Comparison of ENCODE assay signal across 2 cellular contexts in the genomic region with DNA sequence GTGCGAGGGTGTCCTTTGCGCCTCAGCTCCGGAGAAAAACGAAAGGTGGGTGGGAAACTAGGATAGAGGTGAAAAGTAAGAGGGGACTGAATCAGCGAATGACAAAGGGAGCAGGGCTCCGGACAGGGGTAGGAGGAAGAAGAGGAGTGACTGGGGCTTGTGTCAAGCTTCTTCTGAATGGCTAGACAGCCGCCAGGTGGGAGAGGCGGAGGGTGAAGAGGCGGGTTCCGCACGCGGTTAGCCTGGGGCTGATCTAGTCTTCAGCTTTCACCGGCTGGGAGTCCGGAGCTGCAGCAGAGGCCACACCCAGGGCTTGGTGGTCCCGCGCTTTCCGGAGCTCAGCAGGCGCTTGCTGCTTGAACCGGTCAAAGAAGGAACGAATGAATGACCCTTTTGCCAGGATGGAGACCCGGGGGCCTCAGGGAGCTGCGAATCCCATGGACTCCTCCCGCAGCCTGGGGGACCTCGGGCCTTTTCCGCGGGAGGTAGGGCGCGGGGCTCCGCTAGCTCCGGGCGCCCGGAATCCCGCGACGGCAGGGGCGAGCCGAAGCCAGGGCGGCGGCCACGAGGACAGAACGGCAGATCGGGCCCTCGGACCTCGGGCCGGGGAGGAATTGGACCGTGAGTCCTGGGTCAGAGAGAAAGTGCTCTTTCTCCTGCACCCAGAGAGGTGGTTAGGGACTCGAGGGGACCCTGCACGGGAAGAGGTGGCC.
A peak's percentile ranks its signal among the peaks of the same experiment; 100 is the strongest.
TF ChIP-seq lines count a peak whose summit lies in the region.

A gene (plus strand): TSS at position 256 of the 713 bp plus-strand sequence. CDS start 125 bp downstream, at position 381.

TF ChIP-seq in A549, 52 proteins besides CTCF, POLR2A, EP300 and RAD21 (continued from another document):
- TF ChIP-seq, protein P1, sequence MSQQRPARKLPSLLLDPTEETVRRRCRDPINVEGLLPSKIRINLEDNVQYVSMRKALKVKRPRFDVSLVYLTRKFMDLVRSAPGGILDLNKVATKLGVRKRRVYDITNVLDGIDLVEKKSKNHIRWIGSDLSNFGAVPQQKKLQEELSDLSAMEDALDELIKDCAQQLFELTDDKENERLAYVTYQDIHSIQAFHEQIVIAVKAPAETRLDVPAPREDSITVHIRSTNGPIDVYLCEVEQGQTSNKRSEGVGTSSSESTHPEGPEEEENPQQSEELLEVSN (IDR thresholded peaks at IDR 0.05; ENCODE audit: borderline replicate concordance, low read depth) = peak; percentile 78; the same call in 1 of the 2 replicates
- TF ChIP-seq JUN (IDR thresholded peaks at IDR 0.05) = peak; percentile 45 to 66; a peak in 2 of 5 replicates
- TF ChIP-seq, protein P2, sequence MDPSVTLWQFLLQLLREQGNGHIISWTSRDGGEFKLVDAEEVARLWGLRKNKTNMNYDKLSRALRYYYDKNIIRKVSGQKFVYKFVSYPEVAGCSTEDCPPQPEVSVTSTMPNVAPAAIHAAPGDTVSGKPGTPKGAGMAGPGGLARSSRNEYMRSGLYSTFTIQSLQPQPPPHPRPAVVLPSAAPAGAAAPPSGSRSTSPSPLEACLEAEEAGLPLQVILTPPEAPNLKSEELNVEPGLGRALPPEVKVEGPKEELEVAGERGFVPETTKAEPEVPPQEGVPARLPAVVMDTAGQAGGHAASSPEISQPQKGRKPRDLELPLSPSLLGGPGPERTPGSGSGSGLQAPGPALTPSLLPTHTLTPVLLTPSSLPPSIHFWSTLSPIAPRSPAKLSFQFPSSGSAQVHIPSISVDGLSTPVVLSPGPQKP (IDR thresholded peaks at IDR 0.05; ENCODE audit: low read depth, low read length) = no peak
- TF ChIP-seq FOXS1 (CRISPR knock-in tag; IDR thresholded peaks at IDR 0.05) = no peak
- TF ChIP-seq HDAC2 (IDR thresholded peaks at IDR 0.05) = no peak
- no peak for TF ChIP-seq ZC3H11A (IDR thresholded peaks at IDR 0.05)
- no peak for TF ChIP-seq JUNB (IDR thresholded peaks at IDR 0.05)
- TF ChIP-seq ZNF302 (CRISPR knock-in tag; IDR thresholded peaks at IDR 0.05) = no peak
- TF ChIP-seq POLR2AphosphoS2 (conservative IDR thresholded peaks at IDR 0.05; ENCODE audit: low read length) = no peak
- TF ChIP-seq, protein P3, sequence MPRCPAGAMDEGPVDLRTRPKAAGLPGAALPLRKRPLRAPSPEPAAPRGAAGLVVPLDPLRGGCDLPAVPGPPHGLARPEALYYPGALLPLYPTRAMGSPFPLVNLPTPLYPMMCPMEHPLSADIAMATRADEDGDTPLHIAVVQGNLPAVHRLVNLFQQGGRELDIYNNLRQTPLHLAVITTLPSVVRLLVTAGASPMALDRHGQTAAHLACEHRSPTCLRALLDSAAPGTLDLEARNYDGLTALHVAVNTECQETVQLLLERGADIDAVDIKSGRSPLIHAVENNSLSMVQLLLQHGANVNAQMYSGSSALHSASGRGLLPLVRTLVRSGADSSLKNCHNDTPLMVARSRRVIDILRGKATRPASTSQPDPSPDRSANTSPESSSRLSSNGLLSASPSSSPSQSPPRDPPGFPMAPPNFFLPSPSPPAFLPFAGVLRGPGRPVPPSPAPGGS (IDR thresholded peaks at IDR 0.05) = 0 out of 3 replicates have a peak, but pooled peaks have one; percentile 37

TF ChIP-seq in GM12878, 131 proteins besides CTCF, POLR2A, EP300 and RAD21 (continued from another document):
- TF ChIP-seq, protein P4, sequence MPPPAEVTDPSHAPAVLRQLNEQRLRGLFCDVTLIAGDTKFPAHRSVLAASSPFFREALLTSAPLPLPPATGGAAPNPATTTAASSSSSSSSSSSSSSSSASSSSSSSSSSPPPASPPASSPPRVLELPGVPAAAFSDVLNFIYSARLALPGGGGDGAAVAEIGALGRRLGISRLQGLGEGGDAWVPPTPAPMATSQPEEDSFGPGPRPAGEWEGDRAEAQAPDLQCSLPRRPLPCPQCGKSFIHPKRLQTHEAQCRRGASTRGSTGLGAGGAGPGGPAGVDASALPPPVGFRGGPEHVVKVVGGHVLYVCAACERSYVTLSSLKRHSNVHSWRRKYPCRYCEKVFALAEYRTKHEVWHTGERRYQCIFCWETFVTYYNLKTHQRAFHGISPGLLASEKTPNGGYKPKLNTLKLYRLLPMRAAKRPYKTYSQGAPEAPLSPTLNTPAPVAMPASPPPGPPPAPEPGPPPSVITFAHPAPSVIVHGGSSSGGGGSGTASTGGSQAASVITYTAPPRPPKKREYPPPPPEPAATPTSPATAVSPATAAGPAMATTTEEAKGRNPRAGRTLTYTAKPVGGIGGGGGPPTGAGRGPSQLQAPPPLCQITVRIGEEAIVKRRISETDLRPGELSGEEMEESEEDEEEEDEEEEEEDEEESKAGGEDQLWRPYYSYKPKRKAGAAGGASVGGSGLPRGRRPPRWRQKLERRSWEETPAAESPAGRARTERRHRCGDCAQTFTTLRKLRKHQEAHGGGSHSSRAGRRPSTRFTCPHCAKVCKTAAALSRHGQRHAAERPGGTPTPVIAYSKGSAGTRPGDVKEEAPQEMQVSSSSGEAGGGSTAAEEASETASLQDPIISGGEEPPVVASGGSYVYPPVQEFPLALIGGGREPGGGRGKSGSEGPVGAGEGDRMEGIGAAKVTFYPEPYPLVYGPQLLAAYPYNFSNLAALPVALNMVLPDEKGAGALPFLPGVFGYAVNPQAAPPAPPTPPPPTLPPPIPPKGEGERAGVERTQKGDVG (CRISPR knock-in tag; IDR thresholded peaks at IDR 0.05) = no peak
- TF ChIP-seq MTA2 (IDR thresholded peaks at IDR 0.05; ENCODE audit: low read depth) = no peak
- TF ChIP-seq LARP7 (IDR thresholded peaks at IDR 0.05) = no peak
